Comparison of ENCODE assay signal across 20 cellular contexts in the genomic region with DNA sequence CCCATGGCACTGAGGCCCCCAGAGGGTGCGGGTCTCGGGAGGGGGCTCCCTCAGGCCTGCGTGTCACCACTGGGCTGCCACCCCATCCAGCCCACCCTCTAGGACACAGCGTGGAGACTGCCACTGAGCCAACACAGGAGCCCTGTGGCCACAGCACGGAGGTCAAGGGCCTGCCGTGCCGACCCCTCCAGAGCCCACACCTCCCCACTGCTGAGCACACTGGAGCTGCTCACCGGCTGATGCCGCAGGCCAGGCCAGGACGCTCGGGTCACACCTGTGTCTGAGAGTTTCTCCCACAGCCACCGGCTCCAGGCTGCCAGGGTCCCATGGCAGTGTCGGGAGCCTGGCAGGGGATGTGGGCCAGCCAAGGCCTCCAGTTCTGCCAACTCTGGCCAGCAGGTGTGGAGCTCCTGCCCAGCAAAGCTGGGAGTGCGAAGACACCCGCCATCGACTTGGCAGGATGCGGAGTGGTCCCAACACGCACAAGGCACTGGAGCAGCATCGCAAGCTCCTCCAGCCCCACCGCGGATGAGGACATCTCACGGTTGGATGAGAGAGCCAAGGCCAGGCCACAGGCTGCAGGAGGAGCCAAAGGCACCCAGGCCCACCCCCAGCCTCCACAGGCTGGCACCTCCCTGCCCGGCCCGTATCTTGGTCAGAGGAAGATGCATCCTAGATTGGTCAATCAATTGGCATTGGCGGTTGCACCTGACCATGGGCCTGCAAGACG.
A peak's percentile ranks its signal among the peaks of the same experiment; 100 is the strongest.
DNase-seq lines count a peak whose midpoint lies in the region; ATAC-seq, FAIRE-seq and TF ChIP-seq lines count a peak whose summit lies in the region.
"Had no signal": no experiment of that assay in that cellular context is flagged by ENCODE, and none has a peak within 500 bp of the region (broad histone marks: within the 10 kb centered on the region; RNA-seq: fewer than 3 reads in every experiment).

No MANE protein-coding gene starts in this region.

- H3K36me3 Mint-ChIP-seq in activated CD8-positive, alpha-beta memory T cell treated with anti-CD3 and anti-CD28 coated beads, Interleukin-2, amount 10 ng/mL, durations not matched to agents 7 days and 5 days, result no peaks in the 10 kb centered on the region

- no peak for TF ChIP-seq RAD21 in K562 (CRISPR knock-in tag; conservative IDR thresholded peaks at IDR 0.05 in 1 of 2, IDR thresholded peaks at IDR 0.05 in 1 of 2)

- ATAC-seq in right cardiac atrium (no peak), Right ventricle myocardium superior (ENCODE audit: poor library complexity) (no peak), K562 (no peak), upper lobe of right lung (peak; percentile 3)
- no peak for ATAC-seq in activated CD8-positive, alpha-beta memory T cell treated with anti-CD3 and anti-CD28 coated beads, Interleukin-2, amount 10 ng/mL, durations not matched to agents 7 days and 5 days
- ATAC-seq: GM12878 had no signal

- peak overlapping the region in 8 of 11 experiments; percentile 20 to 71 (median 62); a peak in 13 of 22 replicates for H3K4me2 ChIP-seq in BLaER1 treated with 17β-estradiol and CSF1 and Interleukin-3, amounts not matched to agents 10 nM and 100 nM
- H3K4me2 ChIP-seq in K562 (ENCODE audit: insufficient read depth, low read length), result no peak overlapping the region

- H3K27me3 ChIP-seq in right cardiac atrium (ENCODE audit: control insufficient read depth, insufficient read depth), result no peaks in the 10 kb centered on the region
- H3K27me3 ChIP-seq in BLaER1 treated with 17β-estradiol and CSF1 and Interleukin-3, amounts not matched to agents 10 nM and 100 nM, result no peaks in the 10 kb centered on the region
- no peaks in the 10 kb centered on the region for H3K27me3 ChIP-seq in K562 (ENCODE audit: control insufficient read depth in 2 of 2, insufficient read depth in 2 of 2, low read length in 2 of 2)
- H3K27me3 ChIP-seq in upper lobe of right lung, result no peaks in the 10 kb centered on the region

- 91% methylated on average over 26 of the region's 26 CpGs for WGBS in right cardiac atrium
- 91% methylated on average over 16 of the region's 26 CpGs for WGBS in K562 (ENCODE audit: insufficient coverage, low coverage, missing lambda C conversion rate)

- peaks cover 89% of the 10 kb centered on the region for H3K79me2 ChIP-seq in K562 (ENCODE audit: control insufficient read depth, insufficient read depth, low read length)

- H3K4me3 Mint-ChIP-seq in activated CD8-positive, alpha-beta memory T cell treated with anti-CD3 and anti-CD28 coated beads, Interleukin-2, amount 10 ng/mL, durations not matched to agents 7 days and 5 days, result no peak overlapping the region
- H3K4me3 Mint-ChIP-seq: CD14-positive monocyte; CD4-positive, alpha-beta T cell; CD8-positive, alpha-beta memory T cell; HFFc6 had no signal

- no peak for FAIRE-seq in K562 (lab: Jason Lieb, UNC)
- FAIRE-seq: D721Med, GM12878, H54 had no signal

- H3K27ac Mint-ChIP-seq in activated CD8-positive, alpha-beta memory T cell treated with anti-CD3 and anti-CD28 coated beads, Interleukin-2, amount 10 ng/mL, durations not matched to agents 7 days and 5 days, result no peak overlapping the region
- H3K27ac Mint-ChIP-seq: CD4-positive, alpha-beta T cell; HFFc6 had no signal

- H4K20me1 ChIP-seq in BLaER1 treated with 17β-estradiol and CSF1 and Interleukin-3, amounts not matched to agents 10 nM and 100 nM, result peaks cover 29 to 96% (median 82%) of the 10 kb centered on the region in 11 experiments; a peak in 21 of 22 replicates
- peaks cover 34% of the 10 kb centered on the region; the same call in 1 of the 2 replicates for H4K20me1 ChIP-seq in K562 (replicated peaks; ENCODE audit: control insufficient read depth, insufficient read depth, low read length)

- H3K4me1 ChIP-seq in right cardiac atrium (ENCODE audit: control insufficient read depth, insufficient read depth, low read length) (no peaks in the 10 kb centered on the region), K562 (replicated peaks in 1 of 2; ENCODE audit: control insufficient read depth in 2 of 2, insufficient read depth in 2 of 2, low read length in 2 of 2) (peaks cover 0 to 44% of the 10 kb centered on the region in 2 experiments; a peak in 2 of 5 replicates), upper lobe of right lung (no peaks in the 10 kb centered on the region)
- H3K4me1 ChIP-seq in BLaER1 treated with 17β-estradiol and CSF1 and Interleukin-3, amounts not matched to agents 10 nM and 100 nM, result peaks cover 0 to 58% (median 33%) of the 10 kb centered on the region in 10 experiments; a peak in 15 of 20 replicates
- H3K4me1 ChIP-seq: HAP-1 had no signal

- DNase-seq in right cardiac atrium, result peak; percentile 8 to 45 (median 22)
- DNase-seq in Right ventricle myocardium superior, result no peak
- no peak for DNase-seq in K562 (ENCODE audit: extremely low read depth in 1 of 4, low spot score in 3 of 4)
- DNase-seq in upper lobe of right lung, result no peak
- DNase-seq in activated CD4-positive, alpha-beta T cell treated with anti-CD3 and anti-CD28 coated beads for 4 hours, result no peak
- no peak for DNase-seq in activated CD8-positive, alpha-beta memory T cell treated with anti-CD3 and anti-CD28 coated beads, Interleukin-2, amount 10 ng/mL, durations not matched to agents 7 days and 5 days
- DNase-seq: CD4-positive, alpha-beta T cell; CD8-positive, alpha-beta memory T cell; DMS 273 treated with DMSO at 0.1 percent for 48 hours; DMS79; EL; GDM1; GOT3; HFFc6 had no signal

- H3K9me3 ChIP-seq in right cardiac atrium (ENCODE audit: control insufficient read depth, low read length) (no peaks in the 10 kb centered on the region), K562 (replicated peaks; ENCODE audit: control insufficient read depth, insufficient read depth, low read depth, low read length) (no peaks in the 10 kb centered on the region), upper lobe of right lung (no peaks in the 10 kb centered on the region)
- H3K9me3 ChIP-seq in BLaER1 treated with 17β-estradiol and CSF1 and Interleukin-3, amounts not matched to agents 10 nM and 100 nM (replicated peaks in 1 of 11), result no peaks in the 10 kb centered on the region; a peak in 1 of 22 replicates
- H3K9me3 ChIP-seq: HAP-1 had no signal

- H3K9me3 Mint-ChIP-seq in activated CD8-positive, alpha-beta memory T cell treated with anti-CD3 and anti-CD28 coated beads, Interleukin-2, amount 10 ng/mL, durations not matched to agents 7 days and 5 days (ENCODE audit: low read depth), result no peaks in the 10 kb centered on the region
- H3K9me3 Mint-ChIP-seq: CD14-positive monocyte; CD4-positive, alpha-beta T cell; CD8-positive, alpha-beta memory T cell had no signal

- H3K27ac ChIP-seq in right cardiac atrium (ENCODE audit: low read length) (no peak overlapping the region), K562 (ENCODE audit: extremely low read depth, low read depth, low read length) (no peak overlapping the region), upper lobe of right lung (no peak overlapping the region)
- H3K27ac ChIP-seq in BLaER1 treated with 17β-estradiol and CSF1 and Interleukin-3, amounts not matched to agents 10 nM and 100 nM, result no peak overlapping the region

- H3K4me1 Mint-ChIP-seq in activated CD8-positive, alpha-beta memory T cell treated with anti-CD3 and anti-CD28 coated beads, Interleukin-2, amount 10 ng/mL, durations not matched to agents 7 days and 5 days, result no peaks in the 10 kb centered on the region
- H3K4me1 Mint-ChIP-seq: CD14-positive monocyte had no signal

- TF ChIP-seq CTCF in K562 (IDR thresholded peaks at IDR 0.05 in 2 of 3, conservative IDR thresholded peaks at IDR 0.05 in 1 of 3; ENCODE audit: insufficient read depth in 2 of 3, low read depth in 1 of 3, low read length in 3 of 3) (no peak), upper lobe of right lung (IDR thresholded peaks at IDR 0.05) (no peak)

- CTCF ChIA-PET in K562 (lab: Yijun Ruan, JAX; ENCODE audit: low intra/inter-chr PET ratio), result no interaction called here
- CTCF ChIA-PET in activated CD8-positive, alpha-beta memory T cell treated with anti-CD3 and anti-CD28 coated beads, Interleukin-2, amount 10 ng/mL, durations not matched to agents 7 days and 5 days (lab: Charles Lee), result no interaction called here

- in situ Hi-C loops in K562 (cut with MboI), result no loop called here

- peak overlapping the region in 1 of 11 experiments; percentile 19; a peak in 1 of 22 replicates for H3K9ac ChIP-seq in BLaER1 treated with 17β-estradiol and CSF1 and Interleukin-3, amounts not matched to agents 10 nM and 100 nM
- H3K9ac ChIP-seq in K562 (ENCODE audit: insufficient read depth in 1 of 2, low read depth in 2 of 2, low read length in 2 of 2), result no peak overlapping the region

- TF ChIP-seq EP300 in K562 (IDR thresholded peaks at IDR 0.05; ENCODE audit: low read length), result no peak

- peaks cover 3% of the 10 kb centered on the region for H3K9me1 ChIP-seq in K562 (ENCODE audit: control insufficient read depth, insufficient read depth, low read length)

- no peaks in the 10 kb centered on the region for H3K27me3 Mint-ChIP-seq in activated CD8-positive, alpha-beta memory T cell treated with anti-CD3 and anti-CD28 coated beads, Interleukin-2, amount 10 ng/mL, durations not matched to agents 7 days and 5 days
- H3K27me3 Mint-ChIP-seq: CD4-positive, alpha-beta T cell; CD8-positive, alpha-beta memory T cell had no signal

- intact Hi-C loops in right cardiac atrium (cut with DNase I) (no loop called here), Right ventricle myocardium superior (cut with DNase I) (no loop called here), K562 (cut with micrococcal nuclease) (no loop called here), upper lobe of right lung (cut with DNase I) (no loop called here)

- no peak overlapping the region for H3K4me3 ChIP-seq in right cardiac atrium (ENCODE audit: low read length)
- no peak overlapping the region for H3K4me3 ChIP-seq in BLaER1 treated with 17β-estradiol and CSF1 and Interleukin-3, amounts not matched to agents 10 nM and 100 nM
- no peak overlapping the region for H3K4me3 ChIP-seq in K562
- no peak overlapping the region for H3K4me3 ChIP-seq in upper lobe of right lung
- H3K4me3 ChIP-seq: GM12878, HAP-1 had no signal

- H2AFZ ChIP-seq in K562 (ENCODE audit: low read depth, low read length), result no peak overlapping the region

- POLR2A ChIA-PET in K562 (lab: Yijun Ruan, JAX), result interaction anchor here (0.7 to 0.9 kb wide), 3 partner anchors 8 to 240 kb away, joined by 3 read pairs; no protein-coding TSS in a partner anchor

- H3K36me3 ChIP-seq in BLaER1 treated with 17β-estradiol and CSF1 and Interleukin-3, amounts not matched to agents 10 nM and 100 nM, result peaks cover 0 to 33% (median 11%) of the 10 kb centered on the region in 11 experiments; a peak in 15 of 22 replicates
- peaks cover 24% of the 10 kb centered on the region; the same call in 1 of the 3 replicates for H3K36me3 ChIP-seq in K562 (ENCODE audit: control insufficient read depth, insufficient read depth, low read length)
- H3K36me3 ChIP-seq in upper lobe of right lung, result no peaks in the 10 kb centered on the region

- no TSS peak for BruUV-seq in K562 (replicated peaks; lab: Mats Ljungman, UMichigan)

- no peak for TF ChIP-seq POLR2A in K562 (conservative IDR thresholded peaks at IDR 0.05)

Comparison
In these comparisons a context has a peak if more than half of its experiments do, and no peak if none do; other contexts are left out.
1. DNase-seq: peak in right cardiac atrium (3 of 3); none in Right ventricle myocardium superior (single experiment), K562 (0 of 4), upper lobe of right lung (single experiment), activated CD4-positive, alpha-beta T cell treated with anti-CD3 and anti-CD28 coated beads for 4 hours (0 of 2) and activated CD8-positive, alpha-beta memory T cell treated with anti-CD3 and anti-CD28 coated beads, Interleukin-2, amount 10 ng/mL, durations not matched to agents 7 days and 5 days (single experiment).